In genomic region chr7:144027070-144027469, GRCh38 we compare ENCODE assay signal across 9 cellular contexts. TPM values are rescaled to one million over a fixed set of nuclear protein-coding genes. Genes with fewer than 3 reads are reported as not detected.
DNase-seq lines count a peak whose midpoint lies in the region; ATAC-seq, FAIRE-seq and TF ChIP-seq lines count a peak whose summit lies in the region.
"Had no signal": no experiment of that assay in that cellular context is flagged by ENCODE, and none has a peak within 500 bp of the region (broad histone marks: within the 10 kb centered on the region; RNA-seq: fewer than 3 reads in every experiment).

No MANE protein-coding gene starts in this region.

- H3K27me3 Mint-ChIP-seq in astrocyte (ENCODE audit: low read depth, unreplicated experiment) = no peaks in the 10 kb centered on the region
- H3K27me3 Mint-ChIP-seq in activated T-helper 1 cell treated with anti-CD3 and anti-CD28 coated beads, Interleukin-12 subunit alpha, Interleukin-12 subunit beta, Interleukin-2, Interleukin-4 antibody, amounts not matched to agents 30 ng/mL and 10 ng/mL and 1 ng/mL, durations not matched to agents 14 hours and 24 hours and 36 hours (ENCODE audit: insufficient read depth) = peaks cover 11% of the 10 kb centered on the region

- H3K9me2 ChIP-seq in HCT116 (ENCODE audit: insufficient read depth) = no peaks in the 10 kb centered on the region

- TF ChIP-seq RAD21 in HCT116 (IDR thresholded peaks at IDR 0.05; ENCODE audit: low read depth) = peak; percentile 85

- H3K9me3 ChIP-seq in HCT116 (ENCODE audit: control insufficient read depth in 1 of 2, insufficient read depth in 1 of 2, low read depth in 1 of 2, low read length in 2 of 2) = no peaks in the 10 kb centered on the region
- H3K9me3 ChIP-seq in astrocyte (ENCODE audit: insufficient read depth, low read depth, low read length) = no peaks in the 10 kb centered on the region

- no peak overlapping the region for H3K4me3 ChIP-seq in HCT116 (replicated peaks in 1 of 2; ENCODE audit: low read depth in 1 of 2, low read length in 2 of 2)
- H3K4me3 ChIP-seq in astrocyte (ENCODE audit: insufficient read depth, low read depth, low read length) = no peak overlapping the region
- no peak overlapping the region for H3K4me3 ChIP-seq in kidney epithelial cell (ENCODE audit: low read depth, low read length)

- no peaks in the 10 kb centered on the region for H3K27me3 ChIP-seq in HCT116 (ENCODE audit: insufficient read depth, low read length)
- no peaks in the 10 kb centered on the region for H3K27me3 ChIP-seq in astrocyte (ENCODE audit: insufficient read depth, low read length)
- H3K27me3 ChIP-seq in kidney epithelial cell (ENCODE audit: control insufficient read depth, insufficient read depth, low read length) = no peaks in the 10 kb centered on the region

- H3K4me2 ChIP-seq in HCT116 (ENCODE audit: low read length) = no peak overlapping the region
- H3K4me2 ChIP-seq in astrocyte (ENCODE audit: low read length) = no peak overlapping the region

- H3K36me3 ChIP-seq in HCT116 (ENCODE audit: control insufficient read depth in 1 of 2, insufficient read depth in 2 of 2, low read length in 2 of 2) = no peaks in the 10 kb centered on the region
- no peaks in the 10 kb centered on the region for H3K36me3 ChIP-seq in astrocyte (ENCODE audit: insufficient read depth, low read length)
- no peaks in the 10 kb centered on the region for H3K36me3 ChIP-seq in kidney epithelial cell (ENCODE audit: control insufficient read depth, insufficient read depth, low read length)

- H3K79me2 ChIP-seq in HCT116 (ENCODE audit: insufficient read depth, low read length) (no peaks in the 10 kb centered on the region), astrocyte (ENCODE audit: insufficient read depth, low read length) (no peaks in the 10 kb centered on the region)

- TF ChIP-seq CTCF in HCT116 (IDR thresholded peaks at IDR 0.05 in 2 of 3, conservative IDR thresholded peaks at IDR 0.05 in 1 of 3; ENCODE audit: borderline replicate concordance in 1 of 3, insufficient read depth in 1 of 3, low read depth in 2 of 3, low read length in 2 of 3) = peak; percentile 32 to 72 (median 59); a peak in 4 of 6 replicates
- peak; percentile 44 for TF ChIP-seq CTCF in astrocyte (IDR thresholded peaks at IDR 0.05; ENCODE audit: insufficient read depth, low read depth, low read length)
- TF ChIP-seq CTCF in kidney epithelial cell (IDR thresholded peaks at IDR 0.05; ENCODE audit: insufficient read depth, low read length, poor library complexity, severe bottlenecking) = peak; percentile 33

- H3K27ac ChIP-seq in HCT116 (ENCODE audit: low read depth, low read length) (no peak overlapping the region), astrocyte (ENCODE audit: low read depth, low read length) (no peak overlapping the region)

- H3K4me3 Mint-ChIP-seq in astrocyte (ENCODE audit: unreplicated experiment) = no peak overlapping the region
- no peak overlapping the region for H3K4me3 Mint-ChIP-seq in activated T-helper 1 cell treated with anti-CD3 and anti-CD28 coated beads, Interleukin-12 subunit alpha, Interleukin-12 subunit beta, Interleukin-2, Interleukin-4 antibody, amounts not matched to agents 30 ng/mL and 10 ng/mL and 1 ng/mL, durations not matched to agents 14 hours and 24 hours and 36 hours

- POLR2A ChIA-PET in HCT116 (lab: Charles Lee) = no interaction called here

- no TSS peak for BruUV-seq in HCT116 (replicated peaks; lab: Mats Ljungman, UMichigan)

- intact Hi-C loops in HCT116 (cut with micrococcal nuclease) = loop anchor here (5.0 to 10.0 kb wide), 2 partner anchors 100 to 122 kb away; partner anchors contain the start of gene TCAF1
- intact Hi-C loops in activated T-helper 1 cell treated with anti-CD3 and anti-CD28 coated beads, Interleukin-12 subunit alpha, Interleukin-12 subunit beta, Interleukin-2, Interleukin-4 antibody, amounts not matched to agents 30 ng/mL and 10 ng/mL and 1 ng/mL, durations not matched to agents 14 hours and 24 hours and 36 hours (cut with micrococcal nuclease) = loop anchor here (2.0 kb wide), 1 partner anchor 126 kb away; no protein-coding TSS in a partner anchor

- TF ChIP-seq POLR2A in HCT116 (IDR thresholded peaks at IDR 0.05; ENCODE audit: borderline replicate concordance, extremely low read depth, insufficient read depth, insufficient read length) = no peak

- H3K36me3 Mint-ChIP-seq in astrocyte (ENCODE audit: low read depth, unreplicated experiment) = no peaks in the 10 kb centered on the region
- H3K36me3 Mint-ChIP-seq in activated T-helper 1 cell treated with anti-CD3 and anti-CD28 coated beads, Interleukin-12 subunit alpha, Interleukin-12 subunit beta, Interleukin-2, Interleukin-4 antibody, amounts not matched to agents 30 ng/mL and 10 ng/mL and 1 ng/mL, durations not matched to agents 14 hours and 24 hours and 36 hours (ENCODE audit: low read depth) = no peaks in the 10 kb centered on the region

- ATAC-seq in HCT116 (peak; percentile 70), HG02798 (IDR thresholded peaks at IDR 0.05; ENCODE audit: poor library complexity, unreplicated experiment) (no peak)

- H2AFZ ChIP-seq in HCT116 (ENCODE audit: low read depth, low read length, poor library complexity, severe bottlenecking) (peak overlapping the region; percentile 70), astrocyte (ENCODE audit: low read depth, low read length) (no peak overlapping the region)

- FAIRE-seq in A204.1 (lab: Jason Lieb, UNC) = peak; percentile 97
- peak; percentile 62 for FAIRE-seq in astrocyte (lab: Jason Lieb, UNC)

- CTCF ChIA-PET in HCT116 (lab: Charles Lee) = interaction anchor here (1.3 to 1.8 kb wide), 2 partner anchors 101 to 290 kb away, joined by 5 to 8 read pairs; no protein-coding TSS in a partner anchor

- peak; percentile 28 for DNase-seq in HCT116 (ENCODE audit: low read depth, low spot score)
- DNase-seq in astrocyte (ENCODE audit: low read depth) = no peak
- DNase-seq in kidney epithelial cell (ENCODE audit: low read depth) = no peak
- DNase-seq in D341Med (ENCODE audit: low spot score) = no peak
- no peak for DNase-seq in central memory CD4-positive, alpha-beta T cell
- no peak for DNase-seq in activated T-helper 1 cell treated with anti-CD3 and anti-CD28 coated beads, Interleukin-12 subunit alpha, Interleukin-12 subunit beta, Interleukin-2, Interleukin-4 antibody, amounts not matched to agents 30 ng/mL and 10 ng/mL and 1 ng/mL, durations not matched to agents 14 hours and 24 hours and 36 hours (ENCODE audit: low spot score)

- RAD21 ChIA-PET in HCT116 (lab: Charles Lee; ENCODE audit: low non-redundant PET in 1 of 2, low total read pairs in 2 of 2, uncharacterized antibody in 2 of 2, unreplicated experiment in 2 of 2) = no interaction called here

- H4K20me1 ChIP-seq in HCT116 (ENCODE audit: insufficient read depth) (no peaks in the 10 kb centered on the region), astrocyte (ENCODE audit: insufficient read depth, low read length) (no peaks in the 10 kb centered on the region)

- no peaks in the 10 kb centered on the region for H3K9me3 Mint-ChIP-seq in astrocyte (ENCODE audit: unreplicated experiment)
- H3K9me3 Mint-ChIP-seq in activated T-helper 1 cell treated with anti-CD3 and anti-CD28 coated beads, Interleukin-12 subunit alpha, Interleukin-12 subunit beta, Interleukin-2, Interleukin-4 antibody, amounts not matched to agents 30 ng/mL and 10 ng/mL and 1 ng/mL, durations not matched to agents 14 hours and 24 hours and 36 hours = no peaks in the 10 kb centered on the region

- no peaks in the 10 kb centered on the region for H3K4me1 Mint-ChIP-seq in astrocyte (ENCODE audit: low read depth, unreplicated experiment)
- H3K4me1 Mint-ChIP-seq in activated T-helper 1 cell treated with anti-CD3 and anti-CD28 coated beads, Interleukin-12 subunit alpha, Interleukin-12 subunit beta, Interleukin-2, Interleukin-4 antibody, amounts not matched to agents 30 ng/mL and 10 ng/mL and 1 ng/mL, durations not matched to agents 14 hours and 24 hours and 36 hours (ENCODE audit: low read depth) = no peaks in the 10 kb centered on the region

- H3K4me1 ChIP-seq in HCT116 (ENCODE audit: control insufficient read depth in 1 of 2, insufficient read depth in 2 of 2, low read length in 2 of 2) = peaks cover 0 to 6% of the 10 kb centered on the region in 2 experiments; a peak in 2 of 4 replicates
- H3K4me1 ChIP-seq in astrocyte (ENCODE audit: insufficient read depth, low read length) = no peaks in the 10 kb centered on the region

- H3K9ac ChIP-seq in HCT116 (ENCODE audit: low read length) (no peak overlapping the region), astrocyte (ENCODE audit: low read length) (no peak overlapping the region)

- no peak overlapping the region for H3K27ac Mint-ChIP-seq in astrocyte (ENCODE audit: unreplicated experiment)
- H3K27ac Mint-ChIP-seq in activated T-helper 1 cell treated with anti-CD3 and anti-CD28 coated beads, Interleukin-12 subunit alpha, Interleukin-12 subunit beta, Interleukin-2, Interleukin-4 antibody, amounts not matched to agents 30 ng/mL and 10 ng/mL and 1 ng/mL, durations not matched to agents 14 hours and 24 hours and 36 hours = no peak overlapping the region

RNA-seq across cellular contexts. Expression of gene OR2A5, which starts 21.7 kb away (rescaled TPM):
- total RNA-seq in HCT116 (2021; ENCODE audit: unreplicated experiment) (not detected), astrocyte (not detected in 2 replicates), kidney epithelial cell (not detected in 2 replicates)
- polyA plus RNA-seq in HCT116 (2012) = not detected in 2 replicates
- not detected in 2 replicates for total RNA-seq in activated T-helper 1 cell treated with anti-CD3 and anti-CD28 coated beads, Interleukin-12 subunit alpha, Interleukin-12 subunit beta, Interleukin-2, Interleukin-4 antibody, amounts not matched to agents 30 ng/mL and 10 ng/mL and 1 ng/mL, durations not matched to agents 14 hours and 24 hours and 36 hours
- total RNA-seq: temporal lobe had no signal

RNA-seq across cellular contexts. Expression of gene OR6B1, which starts 26.9 kb away (rescaled TPM):
- total RNA-seq in HCT116 (2021; ENCODE audit: unreplicated experiment) (not detected), astrocyte (not detected in 2 replicates), kidney epithelial cell (not detected in 2 replicates)
- polyA plus RNA-seq in HCT116 (2012) = not detected in 2 replicates
- not detected in 2 replicates for total RNA-seq in activated T-helper 1 cell treated with anti-CD3 and anti-CD28 coated beads, Interleukin-12 subunit alpha, Interleukin-12 subunit beta, Interleukin-2, Interleukin-4 antibody, amounts not matched to agents 30 ng/mL and 10 ng/mL and 1 ng/mL, durations not matched to agents 14 hours and 24 hours and 36 hours
- total RNA-seq: temporal lobe had no signal

RNA-seq across cellular contexts. Expression of gene OR2A25, which starts 42.5 kb away (rescaled TPM):
- total RNA-seq in HCT116 (2021; ENCODE audit: unreplicated experiment) (not detected), astrocyte (not detected in 2 replicates), kidney epithelial cell (not detected in 2 replicates)
- 0.02 TPM in 1 of 2 replicates, not detected in the other for polyA plus RNA-seq in HCT116 (2012)
- not detected in 2 replicates for total RNA-seq in activated T-helper 1 cell treated with anti-CD3 and anti-CD28 coated beads, Interleukin-12 subunit alpha, Interleukin-12 subunit beta, Interleukin-2, Interleukin-4 antibody, amounts not matched to agents 30 ng/mL and 10 ng/mL and 1 ng/mL, durations not matched to agents 14 hours and 24 hours and 36 hours
- total RNA-seq: temporal lobe had no signal

RNA-seq across cellular contexts. Expression of gene OR2A12, which starts 59.0 kb away (rescaled TPM):
- total RNA-seq in HCT116 (2021; ENCODE audit: unreplicated experiment) = not detected
- not detected in 2 replicates for polyA plus RNA-seq in HCT116 (2012)
- not detected in 2 replicates for total RNA-seq in astrocyte
- total RNA-seq in kidney epithelial cell = not detected in 2 replicates
- total RNA-seq in activated T-helper 1 cell treated with anti-CD3 and anti-CD28 coated beads, Interleukin-12 subunit alpha, Interleukin-12 subunit beta, Interleukin-2, Interleukin-4 antibody, amounts not matched to agents 30 ng/mL and 10 ng/mL and 1 ng/mL, durations not matched to agents 14 hours and 24 hours and 36 hours = not detected in 2 replicates
- total RNA-seq: temporal lobe had no signal
